Comparison of ENCODE assay signal across 10 cellular contexts in the genomic region with DNA sequence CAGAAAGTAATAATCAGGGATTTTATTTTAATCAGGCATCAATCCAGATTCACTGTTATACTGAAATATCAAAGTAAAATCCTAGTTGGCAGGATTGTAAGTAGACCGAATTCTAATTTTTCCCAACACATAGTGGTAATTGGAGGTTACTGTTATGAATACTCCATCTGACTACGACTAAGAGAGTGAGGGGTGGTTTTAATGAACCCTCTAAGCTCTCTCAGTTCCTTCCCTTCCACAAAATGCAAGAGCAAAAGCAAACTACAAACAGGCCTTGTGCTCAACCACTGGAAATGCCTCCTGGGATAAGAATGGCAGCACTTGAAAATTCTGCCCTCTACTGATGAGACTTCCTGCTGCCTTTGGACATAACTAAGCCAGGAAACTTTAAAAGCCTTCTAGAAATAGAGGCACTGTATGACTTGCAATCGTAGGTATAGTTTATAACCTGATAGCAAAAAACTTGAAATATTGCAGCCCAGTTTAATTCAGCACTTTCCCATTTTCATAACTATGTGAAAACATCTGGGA.
DNase-seq lines count a peak whose midpoint lies in the region; TF ChIP-seq lines count a peak whose summit lies in the region.
"Had no signal": no experiment of that assay in that cellular context is flagged by ENCODE, and none has a peak within 500 bp of the region (broad histone marks: within the 10 kb centered on the region; RNA-seq: fewer than 3 reads in every experiment).

No MANE protein-coding gene starts in this region.

- no peaks in the 10 kb centered on the region for H3K27me3 ChIP-seq in testis
- H3K27me3 ChIP-seq: colonic mucosa had no signal

- WGBS in testis, 2 donors = 59 to 65% methylated on average over 3 of the region's 3 CpGs

- peak; percentile 67 for TF ChIP-seq CTCF in fibroblast of the aortic adventitia (IDR thresholded peaks at IDR 0.05; ENCODE audit: insufficient read depth, low read length)
- no peak for TF ChIP-seq CTCF in testis (IDR thresholded peaks at IDR 0.05)

- H3K36me3 ChIP-seq in testis (ENCODE audit: low read depth, missing control alignments) = no peaks in the 10 kb centered on the region
- H3K36me3 ChIP-seq: colonic mucosa had no signal

- no peak overlapping the region for H3K27ac ChIP-seq in testis
- H3K27ac ChIP-seq: colonic mucosa had no signal

- intact Hi-C loops in testis (cut with DNase I; ENCODE audit: low total_unique reads) = no loop called here

- H3K4me3 ChIP-seq in fibroblast of the aortic adventitia (ENCODE audit: low read depth, low read length) (no peak overlapping the region), testis (no peak overlapping the region)
- H3K4me3 ChIP-seq: colonic mucosa had no signal

- TF ChIP-seq POLR2A in testis (IDR thresholded peaks at IDR 0.05) = no peak

- DNase-seq in SIG-M5 treated with dmso at 0.1 percent for 504 hours (lab: John Stamatoyannopoulos, UW; ENCODE audit: unreplicated experiment) (peak; percentile 35), SIG-M5 (lab: John Stamatoyannopoulos, UW) (no peak), NCI-H82 treated with DMSO at 0.1 percent for 48 hours (lab: John Stamatoyannopoulos, UW; ENCODE audit: unreplicated experiment) (peak; percentile 15), fibroblast of the aortic adventitia (ENCODE audit: low read depth) (peak; percentile 72), stromal cell of bone marrow (ENCODE audit: low read depth) (peak; percentile 43), testis (no peak)
- DNase-seq in stimulated activated naive CD4-positive, alpha-beta T cell (lab: John Stamatoyannopoulos, UW) = no peak
- DNase-seq in activated T-cell treated with anti-CD3 and anti-CD28 coated beads, Interleukin-2, amount 50 U/mL, for 48 hours = no peak
- DNase-seq: colonic mucosa, NCI-H1694 treated with DMSO at 0.1 percent for 48 hours had no signal

- H3K4me1 ChIP-seq in testis = no peaks in the 10 kb centered on the region
- H3K4me1 ChIP-seq: colonic mucosa had no signal

- no peaks in the 10 kb centered on the region for H3K9me3 ChIP-seq in testis
- H3K9me3 ChIP-seq: colonic mucosa had no signal

Comparison
In these comparisons a context has a peak if more than half of its experiments do, and no peak if none do; other contexts are left out.
1. DNase-seq: peak in SIG-M5 treated with dmso at 0.1 percent for 504 hours (single experiment), NCI-H82 treated with DMSO at 0.1 percent for 48 hours (single experiment), fibroblast of the aortic adventitia (single experiment) and stromal cell of bone marrow (single experiment); none in SIG-M5 (single experiment), stimulated activated naive CD4-positive, alpha-beta T cell (0 of 6), testis (single experiment) and activated T-cell treated with anti-CD3 and anti-CD28 coated beads, Interleukin-2, amount 50 U/mL, for 48 hours (0 of 2).